11 cellular contexts compared by ENCODE assay signal in the genomic region with DNA sequence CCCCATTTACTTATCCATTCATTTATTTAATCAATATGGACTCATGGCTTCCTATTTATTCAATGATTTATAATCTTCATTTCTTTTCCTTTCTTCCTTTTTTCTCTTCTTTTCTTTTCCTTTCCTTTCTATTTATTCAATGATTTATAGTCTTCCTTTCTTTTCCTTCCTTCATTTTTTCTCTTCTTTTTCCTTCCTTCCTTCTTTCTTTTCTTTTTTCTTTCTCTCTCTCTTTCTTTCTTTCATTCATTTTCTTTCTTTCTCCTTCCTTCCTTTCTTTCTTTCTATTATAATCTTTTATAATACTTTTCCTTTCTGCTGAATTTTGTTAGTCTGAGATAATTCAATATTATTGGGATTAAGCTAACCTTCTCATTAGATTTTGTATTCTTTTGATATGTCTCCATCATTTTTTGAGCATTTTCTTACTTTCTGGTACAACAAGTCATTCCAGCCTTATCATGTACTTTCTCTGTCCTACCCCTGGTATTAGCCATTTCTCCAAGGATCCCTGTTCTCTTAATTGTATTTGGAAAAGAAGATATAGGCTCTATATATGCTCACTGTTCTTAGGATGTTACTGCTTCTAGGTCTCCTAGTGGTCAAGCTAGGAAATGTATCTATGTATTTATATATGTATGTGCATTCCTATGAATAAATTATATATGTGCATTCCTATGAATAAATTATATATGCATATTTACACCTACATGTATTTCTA.
A peak's percentile ranks its signal among the peaks of the same experiment; 100 is the strongest.
DNase-seq lines count a peak whose midpoint lies in the region; TF ChIP-seq lines count a peak whose summit lies in the region.
"Had no signal": no experiment of that assay in that cellular context is flagged by ENCODE, and none has a peak within 500 bp of the region (broad histone marks: within the 10 kb centered on the region; RNA-seq: fewer than 3 reads in every experiment).

No MANE protein-coding gene starts in this region.

- no peak overlapping the region for H3K4me3 ChIP-seq in NB4 (ENCODE audit: low read depth, low read length)
- H3K4me3 ChIP-seq in skeletal muscle cell (ENCODE audit: low read depth, low read length) = no peak overlapping the region

- in situ Hi-C loops in T47D (cut with HindIII; ENCODE audit: low pct_unique_long_range_greater_than_20kb, low sequenced_read_pairs) = no loop called here

- peak; percentile 10 for TF ChIP-seq CTCF in NB4 (IDR thresholded peaks at IDR 0.05; ENCODE audit: low read depth, low read length)

- peak; percentile 7 for DNase-seq in NCI-H510A treated with DMSO at 0.1 percent for 48 hours (lab: John Stamatoyannopoulos, UW)
- no peak for DNase-seq in NCI-H510A (lab: John Stamatoyannopoulos, UW)
- peak; percentile 24 for DNase-seq in NB4 (ENCODE audit: low read depth)
- peak; percentile 26 to 46 for DNase-seq in T47D (ENCODE audit: low read depth in 1 of 2, low spot score in 1 of 2)
- DNase-seq in skeletal muscle cell (ENCODE audit: low read depth) = peak; percentile 3
- DNase-seq in COLO829 (ENCODE audit: low spot score) = no peak
- no peak for DNase-seq in NCI-H345 (lab: John Stamatoyannopoulos, UW)
- DNase-seq in NCI-H1417 treated with DMSO at 0.1 percent for 48 hours (lab: John Stamatoyannopoulos, UW) = no peak
- DNase-seq: caudate nucleus, NCI-H2171, T-cell had no signal

- no peak for TF ChIP-seq POLR2A in NB4 (IDR thresholded peaks at IDR 0.05; ENCODE audit: extremely low read depth, insufficient read length)

Comparison
In these comparisons a context has a peak if more than half of its experiments do, and no peak if none do; other contexts are left out.
1. DNase-seq: peak in NCI-H510A treated with DMSO at 0.1 percent for 48 hours (single experiment), NB4 (single experiment), T47D (2 of 2) and skeletal muscle cell (single experiment); none in NCI-H510A (single experiment), COLO829 (single experiment), NCI-H345 (single experiment) and NCI-H1417 treated with DMSO at 0.1 percent for 48 hours (single experiment).